Comparison of ENCODE assay signal across 10 cellular contexts in genomic region chr1:20730690-20731056, GRCh38. TPM values are rescaled to one million over a fixed set of nuclear protein-coding genes. Genes with fewer than 3 reads are reported as not detected.
DNase-seq lines count a peak whose midpoint lies in the region; ATAC-seq and TF ChIP-seq lines count a peak whose summit lies in the region.
"Had no signal": no experiment of that assay in that cellular context is flagged by ENCODE, and none has a peak within 500 bp of the region (broad histone marks: within the 10 kb centered on the region; RNA-seq: fewer than 3 reads in every experiment).

No MANE protein-coding gene starts in this region.

- H3K27me3 Mint-ChIP-seq in stimulated activated naive CD8-positive, alpha-beta T cell treated with anti-CD3 and anti-CD28 coated beads, Interleukin-15, amount 100 ng/mL, for 72 hours, result peaks cover 40% of the 10 kb centered on the region
- H3K27me3 Mint-ChIP-seq in activated B cell treated with CpG ODN at 0.5 μM for 24 hours, result peaks cover 11% of the 10 kb centered on the region

- peak overlapping the region; percentile 82 to 96 for H3K4me3 Mint-ChIP-seq in stimulated activated naive CD8-positive, alpha-beta T cell treated with anti-CD3 and anti-CD28 coated beads, Interleukin-15, amount 100 ng/mL, for 72 hours
- peak overlapping the region; percentile 24 for H3K4me3 Mint-ChIP-seq in activated B cell treated with CpG ODN at 0.5 μM for 24 hours

- H3K27me3 ChIP-seq in upper lobe of right lung, result peaks cover 20% of the 10 kb centered on the region

- no peak overlapping the region for H3K27ac Mint-ChIP-seq in stimulated activated naive CD8-positive, alpha-beta T cell treated with anti-CD3 and anti-CD28 coated beads, Interleukin-15, amount 100 ng/mL, for 72 hours
- H3K27ac Mint-ChIP-seq in activated B cell treated with CpG ODN at 0.5 μM for 24 hours, result no peak overlapping the region

- CTCF ChIA-PET in activated B cell treated with CpG ODN at 0.5 μM for 24 hours (lab: Charles Lee), result interaction anchor here (1.1 kb wide), 2 partner anchors 33 to 397 kb away, joined by 3 to 6 read pairs; no protein-coding TSS in a partner anchor

- no peak for TF ChIP-seq CTCF in activated B cell treated with CpG ODN at 0.5 μM for 24 hours (IDR thresholded peaks at IDR 0.05)
- TF ChIP-seq CTCF in upper lobe of right lung (IDR thresholded peaks at IDR 0.05), result no peak

- H3K4me1 Mint-ChIP-seq in stimulated activated naive CD8-positive, alpha-beta T cell treated with anti-CD3 and anti-CD28 coated beads, Interleukin-15, amount 100 ng/mL, for 72 hours, result peaks cover 35% of the 10 kb centered on the region
- peaks cover 29% of the 10 kb centered on the region for H3K4me1 Mint-ChIP-seq in activated B cell treated with CpG ODN at 0.5 μM for 24 hours

- no peak overlapping the region for H3K27ac ChIP-seq in upper lobe of right lung
- H3K27ac ChIP-seq: Peyer's patch had no signal

- H3K36me3 ChIP-seq in upper lobe of right lung, result no peaks in the 10 kb centered on the region
- H3K36me3 ChIP-seq: Peyer's patch had no signal

- POLR2A ChIA-PET in activated B cell treated with CpG ODN at 0.5 μM for 24 hours (lab: Charles Lee), result interaction anchor here (1.0 kb wide), 1 partner anchor 56 kb away, joined by 5 read pairs; the partner anchor contains the start of gene HP1BP3

- peaks cover 16% of the 10 kb centered on the region for H3K4me1 ChIP-seq in upper lobe of right lung

- ATAC-seq in stimulated activated naive CD8-positive, alpha-beta T cell treated with anti-CD3 and anti-CD28 coated beads, Interleukin-15, amount 100 ng/mL, for 72 hours, result no peak
- no peak for ATAC-seq in stimulated activated naive CD8-positive, alpha-beta T cell treated with anti-CD3 and anti-CD28 coated beads, Interleukin-15, Interleukin-2, amounts not matched to agents 100 U/mL and 50 U/mL, for 24 hours
- ATAC-seq in activated B cell treated with CpG ODN at 0.5 μM for 24 hours (ENCODE audit: low read depth) (no peak), upper lobe of right lung (no peak)

- no peaks in the 10 kb centered on the region for H3K36me3 Mint-ChIP-seq in activated B cell treated with CpG ODN at 0.5 μM for 24 hours (ENCODE audit: low read depth)

- H3K9me3 Mint-ChIP-seq in stimulated activated naive CD8-positive, alpha-beta T cell treated with anti-CD3 and anti-CD28 coated beads, Interleukin-15, amount 100 ng/mL, for 72 hours, result no peaks in the 10 kb centered on the region
- no peaks in the 10 kb centered on the region for H3K9me3 Mint-ChIP-seq in activated B cell treated with CpG ODN at 0.5 μM for 24 hours

- H3K4me3 ChIP-seq in iPS-18c (ENCODE audit: insufficient read depth, low read depth, low read length) (peak overlapping the region; percentile 80; the same call in 1 of the 2 replicates), upper lobe of right lung (no peak overlapping the region)

- no peak for DNase-seq in stimulated activated naive CD8-positive, alpha-beta T cell treated with anti-CD3 and anti-CD28 coated beads, Interleukin-15, amount 100 ng/mL, for 72 hours
- DNase-seq in stimulated activated naive CD8-positive, alpha-beta T cell treated with anti-CD3 and anti-CD28 coated beads, Interleukin-15, Interleukin-2, amounts not matched to agents 100 U/mL and 50 U/mL, for 24 hours, result no peak
- DNase-seq in activated B cell treated with CpG ODN at 0.5 μM for 24 hours (no peak), upper lobe of right lung (peak; percentile 55), NK-92 (lab: John Stamatoyannopoulos, UW; ENCODE audit: unreplicated experiment) (no peak), OCI-M2 (lab: John Stamatoyannopoulos, UW; ENCODE audit: unreplicated experiment) (no peak), SHP77 treated with DMSO at 0.1 percent for 48 hours (lab: John Stamatoyannopoulos, UW) (no peak)
- DNase-seq: C1 segment of cervical spinal cord had no signal

- H3K9me3 ChIP-seq in iPS-18c (ENCODE audit: control insufficient read depth, insufficient read depth, low read length) (no peaks in the 10 kb centered on the region), upper lobe of right lung (no peaks in the 10 kb centered on the region)
- H3K9me3 ChIP-seq: Peyer's patch had no signal

- intact Hi-C loops in activated B cell treated with CpG ODN at 0.5 μM for 24 hours (cut with micrococcal nuclease) (loop anchor here (1.0 kb wide), 1 partner anchor 11 kb away; no protein-coding TSS in a partner anchor), upper lobe of right lung (cut with DNase I) (no loop called here)

RNA-seq across cellular contexts. Expression of gene SH2D5, which starts 1.8 kb away (rescaled TPM):
- 0.69 and 0.89 TPM in 2 replicates for total RNA-seq in activated B cell treated with CpG ODN at 0.5 μM for 24 hours
- total RNA-seq in upper lobe of right lung, result 0.52 TPM
- total RNA-seq: Peyer's patch had no signal

RNA-seq across cellular contexts. Expression of gene KIF17, which starts 12.9 kb away (rescaled TPM):
- not detected in 2 replicates for total RNA-seq in activated B cell treated with CpG ODN at 0.5 μM for 24 hours
- total RNA-seq in upper lobe of right lung, result 4.6 TPM

RNA-seq across cellular contexts. Expression of gene HP1BP3, which starts 56.4 kb away (rescaled TPM):
- 179 and 183 TPM in 2 replicates for total RNA-seq in activated B cell treated with CpG ODN at 0.5 μM for 24 hours
- total RNA-seq in upper lobe of right lung, result 249 TPM
